9 cellular contexts compared by ENCODE assay signal in the genomic region with DNA sequence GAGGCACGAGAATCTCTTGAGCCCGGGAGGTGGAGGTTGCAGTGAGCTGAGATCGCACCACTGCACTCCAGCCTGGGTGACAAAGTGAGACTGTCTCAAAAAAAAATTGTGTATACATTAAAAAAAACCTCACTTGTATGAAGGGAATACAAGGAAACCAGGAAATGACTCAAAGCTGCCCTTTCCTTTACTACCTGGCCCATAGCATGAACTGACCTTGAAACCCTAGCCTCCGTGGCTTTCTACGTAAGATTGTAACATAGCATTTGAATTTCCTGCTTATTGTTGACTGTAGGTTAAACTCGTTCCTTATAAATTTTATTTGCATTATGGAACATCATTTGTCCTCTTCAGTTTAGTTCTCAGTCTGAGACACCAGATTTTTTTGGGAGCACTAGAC. TPM values are rescaled to one million over a fixed set of nuclear protein-coding genes. Genes with fewer than 3 reads are reported as not detected.
DNase-seq lines count a peak whose midpoint lies in the region; ATAC-seq and TF ChIP-seq lines count a peak whose summit lies in the region.
"Had no signal": no experiment of that assay in that cellular context is flagged by ENCODE, and none has a peak within 500 bp of the region (broad histone marks: within the 10 kb centered on the region; RNA-seq: fewer than 3 reads in every experiment).

No MANE protein-coding gene starts in this region.

- H3K27me3 ChIP-seq in SJSA1 (replicated peaks) (no peaks in the 10 kb centered on the region), esophagus squamous epithelium (no peaks in the 10 kb centered on the region)

- H3K27ac ChIP-seq in SJSA1: peak overlapping the region; percentile 48
- peak overlapping the region; percentile 74 to 90 (median 85) for H3K27ac ChIP-seq in esophagus squamous epithelium

- H3K4me3 ChIP-seq in SJSA1 (no peak overlapping the region), esophagus squamous epithelium (no peak overlapping the region)

- 34 to 57% methylated on average over 6 of the region's 6 CpGs for WGBS in esophagus squamous epithelium, 2 donors

- H3K9me3 ChIP-seq in SJSA1 (replicated peaks): no peaks in the 10 kb centered on the region
- no peaks in the 10 kb centered on the region for H3K9me3 ChIP-seq in esophagus squamous epithelium

- intact Hi-C loops in esophagus squamous epithelium (cut with DNase I): no loop called here

- no peak for TF ChIP-seq POLR2A in esophagus squamous epithelium (IDR thresholded peaks at IDR 0.05)

- no peak for TF ChIP-seq CTCF in esophagus squamous epithelium (IDR thresholded peaks at IDR 0.05)

- DNase-seq in HCEC 1CT (peak; percentile 46), SJSA1 (ENCODE audit: low read depth in 1 of 2, low spot score in 2 of 2) (peak in 1 of 2 experiments; percentile 47), esophagus squamous epithelium (lab: John Stamatoyannopoulos, UW) (no peak), amniotic stem cell (lab: John Stamatoyannopoulos, UW) (no peak)
- DNase-seq in stimulated activated naive CD8-positive, alpha-beta T cell treated with anti-CD3 and anti-CD28 coated beads, Interleukin-15, Interleukin-2, amounts not matched to agents 100 U/mL and 50 U/mL, for 24 hours: no peak
- no peak for DNase-seq in stimulated activated CD4-positive, alpha-beta T cell treated with anti-CD3 and anti-CD28 coated beads, Interleukin-4, amount 100 ng/mL, for 4 hours
- DNase-seq: cerebellar nuclear complex, NCI-H2081 treated with DMSO at 0.1 percent for 48 hours had no signal

- ATAC-seq in stimulated activated naive CD8-positive, alpha-beta T cell treated with anti-CD3 and anti-CD28 coated beads, Interleukin-15, Interleukin-2, amounts not matched to agents 100 U/mL and 50 U/mL, for 24 hours: peak; percentile 56
- ATAC-seq in GM19324 (IDR thresholded peaks at IDR 0.05; ENCODE audit: low FRiP score, unreplicated experiment): no peak

- no peaks in the 10 kb centered on the region for H3K36me3 ChIP-seq in SJSA1
- H3K36me3 ChIP-seq in esophagus squamous epithelium: no peaks in the 10 kb centered on the region

- H3K4me1 ChIP-seq in SJSA1 (replicated peaks) (peaks cover 46% of the 10 kb centered on the region), esophagus squamous epithelium (peaks cover 25 to 91% (median 50%) of the 10 kb centered on the region in 3 donors)

RNA-seq across cellular contexts. Expression of gene DDX47, which starts 9.1 kb away (rescaled TPM):
- 86.1 and 148 TPM in 2 replicates for total RNA-seq in SJSA1 (2014; rRNA removed; shearing (Covaris generic))
- 10 to 100 TPM; 40.6 to 67.9 (median 55.3) TPM for total RNA-seq in esophagus squamous epithelium

RNA-seq across cellular contexts. Expression of gene APOLD1, which starts 18.6 kb away (rescaled TPM):
- 6.5 and 10.6 TPM in 2 replicates for total RNA-seq in SJSA1 (2014; rRNA removed; shearing (Covaris generic))
- total RNA-seq in esophagus squamous epithelium: 10 to 100 TPM in 1 of 4 donors, 1 to 10 TPM in 3; 2.5 to 14.1 (median 6.8) TPM
